ENCODE assay signal across 27 cellular contexts in genomic region chr16:87273471-87274030, GRCh38.
"Had no signal": no experiment of that assay in that cellular context is flagged by ENCODE, and none has a peak within 500 bp of the region (broad histone marks: within the 10 kb centered on the region; RNA-seq: fewer than 3 reads in every experiment).

No MANE protein-coding gene starts in this region.

- DNase-seq: hippocampal formation; kidney glomerular epithelial cell; left cardiac atrium; lower lobe of right lung; mammary epithelial cell; mesenchymal stem cell; naive B cell; natural killer cell; nephron progenitor cell; ovary; retina; right cardiac atrium; stimulated activated CD4-positive, alpha-beta T cell treated with anti-CD3 and anti-CD28 coated beads, Interleukin-12 subunit alpha, Interleukin-12 subunit beta, amount 100 ng/mL, for 4 hours; stimulated activated CD4-positive, alpha-beta T cell treated with anti-CD3 and anti-CD28 coated beads, Interleukin-15, amount 100 ng/mL, for 24 hours; stimulated activated CD4-positive, alpha-beta T cell treated with anti-CD3 and anti-CD28 coated beads, Interleukin-2, amount 100 ng/mL, for 24 hours; stimulated activated CD4-positive, alpha-beta T cell treated with anti-CD3 and anti-CD28 coated beads, Interleukin-4, amount 100 ng/mL, for 1 hour; stimulated activated naive B cell treated with anti-CD40 and anti-IgM and Interleukin-4, amounts not matched to agents 10 μg/mL and 1 μg/mL and 100 μg/mL, for 72 hours; stimulated activated naive CD8-positive, alpha-beta T cell treated with anti-CD3 and anti-CD28 coated beads, Interleukin-15, Interleukin-2, amounts not matched to agents 100 U/mL and 50 U/mL, for 24 hours; stomach; testis; thyroid gland; trophoblast cell had no signal

- H3K27ac ChIP-seq: lower lobe of right lung, neural progenitor cell, ovary, prostate gland, stomach, testis, thyroid gland, vagina had no signal

- H3K36me3 Mint-ChIP-seq: naive B cell, natural killer cell, neural progenitor cell had no signal

- H3K4me3 Mint-ChIP-seq: natural killer cell; nephron progenitor cell; neural progenitor cell; stimulated activated naive B cell treated with anti-CD40 and anti-IgM and Interleukin-4, amounts not matched to agents 10 μg/mL and 1 μg/mL and 100 μg/mL, for 72 hours had no signal

- H3K27ac Mint-ChIP-seq: naive B cell; natural killer cell; nephron progenitor cell; neural progenitor cell; stimulated activated naive B cell treated with anti-CD40 and anti-IgM and Interleukin-4, amounts not matched to agents 10 μg/mL and 1 μg/mL and 100 μg/mL, for 72 hours had no signal

- H3K4me3 ChIP-seq: lower lobe of right lung, neural progenitor cell, ovary, prostate gland, smooth muscle cell, stomach, testis, thyroid gland, vagina had no signal

- H3K9me3 Mint-ChIP-seq: natural killer cell had no signal

- H3K9ac ChIP-seq: neural progenitor cell had no signal

- H3K27me3 ChIP-seq: neural progenitor cell, ovary, testis, thyroid gland, vagina had no signal

- H3K4me1 ChIP-seq: neural progenitor cell, prostate gland, testis, thyroid gland had no signal

- H3K9me3 ChIP-seq: lower lobe of right lung, ovary, prostate gland, stomach, testis, thyroid gland, vagina had no signal

- ATAC-seq: left cardiac atrium; left lobe of liver; lower lobe of right lung; natural killer cell; right cardiac atrium; stimulated activated naive B cell treated with anti-CD40 and anti-IgM and Interleukin-4, amounts not matched to agents 10 μg/mL and 1 μg/mL and 100 μg/mL, for 72 hours; stimulated activated naive CD8-positive, alpha-beta T cell treated with anti-CD3 and anti-CD28 coated beads, Interleukin-15, Interleukin-2, amounts not matched to agents 100 U/mL and 50 U/mL, for 24 hours had no signal

- H3K36me3 ChIP-seq: lower lobe of right lung, neural progenitor cell, ovary, prostate gland, stomach, thyroid gland, vagina had no signal

- H3K4me2 ChIP-seq: neural progenitor cell, smooth muscle cell had no signal
